ENCODE assay signal across 8 cellular contexts in genomic region chr1:67561704-67562113, GRCh38.
DNase-seq lines count a peak whose midpoint lies in the region; ATAC-seq and TF ChIP-seq lines count a peak whose summit lies in the region.

No MANE protein-coding gene starts in this region.

- peak; percentile 91 for DNase-seq in ELF-1 (ENCODE audit: low read depth, low spot score)
- DNase-seq in GM23248 = peak; percentile 87
- peak; percentile 78 for DNase-seq in LHCN-M2 (ENCODE audit: low read depth)
- peak; percentile 88 for DNase-seq in RPMI8226
- DNase-seq in foreskin melanocyte = peak; percentile 58
- peak; percentile 61 for DNase-seq in osteoblast (ENCODE audit: insufficient read length, low spot score, missing footprints)
- DNase-seq in thyroid gland = peak; percentile 92 to 98

- H3K27ac Mint-ChIP-seq in activated T-helper 17 cell treated with anti-CD3 and anti-CD28 coated beads, Interleukin-2, amount 50 U/mL, for 72 hours = no peak overlapping the region

- H4K20me1 ChIP-seq in GM23248 (ENCODE audit: insufficient read depth) (no peaks in the 10 kb centered on the region), osteoblast (ENCODE audit: insufficient read depth, low read length) (no peaks in the 10 kb centered on the region)

- H3K27me3 Mint-ChIP-seq in activated T-helper 17 cell treated with anti-CD3 and anti-CD28 coated beads, Interleukin-2, amount 50 U/mL, for 72 hours = peaks cover 16% of the 10 kb centered on the region

- 2 to 3% methylated on average over 4 of the region's 4 CpGs for WGBS in GM23248 (ENCODE audit: low coverage in 1 of 2, low lambda C conversion rate in 2 of 2, missing lambda C conversion rate in 2 of 2), 2 experiments
- 4 to 5% methylated on average over 4 of the region's 4 CpGs for WGBS in thyroid gland, 2 donors

- H3F3A ChIP-seq in GM23248 (ENCODE audit: insufficient read depth) = peaks cover 19% of the 10 kb centered on the region

- no peaks in the 10 kb centered on the region for H3K27me3 ChIP-seq in GM23248 (replicated peaks; ENCODE audit: insufficient read depth)
- no peaks in the 10 kb centered on the region for H3K27me3 ChIP-seq in osteoblast (ENCODE audit: insufficient read depth, low read length)
- no peaks in the 10 kb centered on the region for H3K27me3 ChIP-seq in thyroid gland

- H3K9me3 ChIP-seq in GM23248 (ENCODE audit: low read depth) (no peaks in the 10 kb centered on the region), osteoblast (ENCODE audit: low read depth, low read length) (no peaks in the 10 kb centered on the region), thyroid gland (no peaks in the 10 kb centered on the region)

- H3K4me3 ChIP-seq in GM23248 (no peak overlapping the region), osteoblast (ENCODE audit: insufficient read depth, low read length) (no peak overlapping the region), thyroid gland (replicated peaks in 1 of 3) (no peak overlapping the region)

- no peak overlapping the region for H3K27ac ChIP-seq in GM23248
- H3K27ac ChIP-seq in osteoblast (ENCODE audit: low read depth, low read length) = no peak overlapping the region
- H3K27ac ChIP-seq in thyroid gland = no peak overlapping the region

- H3K4me3 Mint-ChIP-seq in activated T-helper 17 cell treated with anti-CD3 and anti-CD28 coated beads, Interleukin-2, amount 50 U/mL, for 72 hours = no peak overlapping the region

- intact Hi-C loops in thyroid gland (cut with DNase I) = loop anchor here (10.0 kb wide), 1 partner anchor 123 kb away; the partner anchor contains the start of gene GADD45A

- H3K4me1 ChIP-seq in GM23248 (ENCODE audit: insufficient read depth) = peaks cover 10% of the 10 kb centered on the region
- peaks cover 21% of the 10 kb centered on the region for H3K4me1 ChIP-seq in osteoblast (ENCODE audit: insufficient read depth, low read length)
- no peaks in the 10 kb centered on the region for H3K4me1 ChIP-seq in thyroid gland

- ATAC-seq in activated T-helper 17 cell treated with anti-CD3 and anti-CD28 coated beads, Interleukin-2, amount 50 U/mL, for 72 hours (replicated peaks) = peak; percentile 76

- H3K36me3 ChIP-seq in GM23248 (ENCODE audit: low read depth) (no peaks in the 10 kb centered on the region), osteoblast (ENCODE audit: insufficient read depth, low read length) (no peaks in the 10 kb centered on the region), thyroid gland (no peaks in the 10 kb centered on the region)

- no peaks in the 10 kb centered on the region for H3K9me3 Mint-ChIP-seq in activated T-helper 17 cell treated with anti-CD3 and anti-CD28 coated beads, Interleukin-2, amount 50 U/mL, for 72 hours

- peaks cover 9% of the 10 kb centered on the region for H3K4me1 Mint-ChIP-seq in activated T-helper 17 cell treated with anti-CD3 and anti-CD28 coated beads, Interleukin-2, amount 50 U/mL, for 72 hours

- H3K79me2 ChIP-seq in GM23248 (ENCODE audit: insufficient read depth) (no peaks in the 10 kb centered on the region), osteoblast (ENCODE audit: insufficient read depth, low read length) (no peaks in the 10 kb centered on the region)

- H2AFZ ChIP-seq in GM23248 (no peak overlapping the region), osteoblast (ENCODE audit: low read length) (no peak overlapping the region)

- H3K4me2 ChIP-seq in GM23248 (ENCODE audit: unreplicated experiment) = no peak overlapping the region
- H3K4me2 ChIP-seq in osteoblast (ENCODE audit: insufficient read depth, low read length) = no peak overlapping the region

- no peak for TF ChIP-seq POLR2A in thyroid gland (IDR thresholded peaks at IDR 0.05)

- H3K9me2 ChIP-seq in GM23248 (ENCODE audit: insufficient read depth) = no peaks in the 10 kb centered on the region

- no peaks in the 10 kb centered on the region for H3K36me3 Mint-ChIP-seq in activated T-helper 17 cell treated with anti-CD3 and anti-CD28 coated beads, Interleukin-2, amount 50 U/mL, for 72 hours (ENCODE audit: low read depth)

- in situ Hi-C loops in GM23248 (cut with MboI) = loop anchor here (10.0 kb wide), 1 partner anchor 123 kb away; the partner anchor contains the start of gene GADD45A

- H3K9ac ChIP-seq in GM23248 = no peak overlapping the region

- TF ChIP-seq CTCF in osteoblast (IDR thresholded peaks at IDR 0.05; ENCODE audit: extremely low read depth, low read depth, low read length) (peak; percentile 95), thyroid gland (IDR thresholded peaks at IDR 0.05) (peak; percentile 75 to 87 (median 81))
